ENCODE assay signal across 8 cellular contexts in the genomic region with DNA sequence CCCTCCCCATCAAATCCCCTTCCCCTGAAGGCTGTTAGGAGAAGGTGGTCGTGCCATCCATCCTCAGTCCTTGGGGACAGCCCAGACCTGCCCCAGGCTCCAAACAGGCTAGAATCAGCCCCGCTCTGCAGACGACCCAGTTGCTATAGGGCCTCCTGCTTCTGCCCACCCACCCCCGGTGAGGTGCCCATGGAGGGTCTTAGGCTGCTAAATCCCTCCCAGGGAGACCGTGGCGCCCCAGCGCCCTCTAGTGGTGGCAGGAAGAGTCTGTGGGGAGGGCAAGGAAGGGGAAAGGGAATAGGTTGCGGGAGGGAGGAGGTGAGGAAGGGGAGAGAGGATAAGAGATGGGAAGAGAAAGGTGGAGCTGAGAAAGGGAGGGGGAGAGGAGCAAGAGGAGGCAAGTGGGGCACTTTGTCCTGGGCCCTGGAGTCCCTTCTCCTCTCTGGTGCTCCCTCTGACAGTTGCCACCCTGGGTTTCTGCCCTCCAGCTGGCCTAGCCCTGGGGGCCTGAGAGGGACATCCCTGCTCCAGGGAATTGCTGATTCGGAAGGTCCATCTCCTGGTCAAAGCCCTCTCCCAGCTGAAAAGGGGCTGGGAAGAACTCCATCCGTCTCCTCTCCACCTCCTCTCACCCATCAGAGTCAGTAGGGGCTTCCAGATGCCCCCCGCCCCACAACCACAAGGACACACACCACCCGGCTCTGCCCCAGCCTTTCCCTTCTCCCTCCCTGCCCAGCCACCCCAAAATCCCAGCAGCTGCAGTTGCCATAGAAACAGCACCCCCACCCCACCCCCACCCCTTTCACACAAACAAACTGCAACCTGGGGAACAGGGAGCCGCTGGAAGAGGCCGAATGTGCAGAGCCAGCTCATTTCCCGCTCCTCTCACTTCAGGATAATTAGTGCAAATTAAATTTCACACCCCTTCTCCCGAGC. TPM values are rescaled to one million over a fixed set of nuclear protein-coding genes. Genes with fewer than 3 reads are reported as not detected.
A peak's percentile ranks its signal among the peaks of the same experiment; 100 is the strongest.
DNase-seq lines count a peak whose midpoint lies in the region; ATAC-seq and TF ChIP-seq lines count a peak whose summit lies in the region.

No MANE protein-coding gene starts in this region.

- peak overlapping the region; percentile 22 for H3K9ac ChIP-seq in neuronal stem cell (ENCODE audit: low read depth, low read length, poor library complexity)

- no peak overlapping the region for H3K4me3 ChIP-seq in Jurkat, Clone E6-1 (ENCODE audit: low read length)
- H3K4me3 ChIP-seq in epithelial cell of proximal tubule (ENCODE audit: low read depth, low read length), result no peak overlapping the region
- H3K4me3 ChIP-seq in neuronal stem cell (ENCODE audit: low read length in 2 of 2), result no peak overlapping the region

- TF ChIP-seq CTCF in epithelial cell of proximal tubule (conservative IDR thresholded peaks at IDR 0.05; ENCODE audit: low read depth, low read length), result peak; percentile 94

- peak overlapping the region; percentile 68 for H2AK5ac ChIP-seq in neuronal stem cell (ENCODE audit: low read depth, low read length)

- no peak overlapping the region for H2BK12ac ChIP-seq in neuronal stem cell (ENCODE audit: low read length)

- ATAC-seq in HG03439 (IDR thresholded peaks at IDR 0.05; ENCODE audit: unreplicated experiment), result no peak

- H3K9me3 ChIP-seq in neuronal stem cell (replicated peaks in 1 of 2; ENCODE audit: control insufficient read depth in 2 of 2, insufficient read depth in 1 of 2, low read depth in 1 of 2, low read length in 2 of 2), result no peaks in the 10 kb centered on the region

- H3K23ac ChIP-seq in neuronal stem cell (ENCODE audit: low read depth, low read length, poor library complexity), result no peak overlapping the region

- peak overlapping the region; percentile 41 for H2BK15ac ChIP-seq in neuronal stem cell (ENCODE audit: low read length)

- H2AFZ ChIP-seq in neuronal stem cell (ENCODE audit: low read length), result no peak overlapping the region

- no peak overlapping the region for H2BK5ac ChIP-seq in neuronal stem cell (ENCODE audit: low read length)

- no peak overlapping the region for H3K4ac ChIP-seq in neuronal stem cell (ENCODE audit: low read length)

- peak overlapping the region; percentile 72 for H3K18ac ChIP-seq in neuronal stem cell (ENCODE audit: low read length)

- no peak overlapping the region for H3K4me2 ChIP-seq in neuronal stem cell (ENCODE audit: insufficient read depth, low read length, poor library complexity, severe bottlenecking)

- no peaks in the 10 kb centered on the region for H3K36me3 ChIP-seq in neuronal stem cell (replicated peaks in 1 of 2; ENCODE audit: control insufficient read depth in 2 of 2, insufficient read depth in 2 of 2, low read length in 2 of 2)

- no peak overlapping the region for H3K27ac ChIP-seq in neuronal stem cell (replicated peaks; ENCODE audit: low read length)

- no CpG with 5 or more reads among the region's 16 CpGs for WGBS in neuronal stem cell (ENCODE audit: extremely low coverage in 2 of 2, insufficient read length in 2 of 2, insufficient replicate concordance in 1 of 2), 2 donors

- H2BK120ac ChIP-seq in neuronal stem cell (ENCODE audit: low read depth, low read length), result peak overlapping the region; percentile 22

- H3K79me1 ChIP-seq in neuronal stem cell (ENCODE audit: low read depth, low read length), result no peaks in the 10 kb centered on the region

- no peak overlapping the region for H4K91ac ChIP-seq in neuronal stem cell (ENCODE audit: low read depth, low read length, poor library complexity)

- no peak overlapping the region for H3K14ac ChIP-seq in neuronal stem cell (ENCODE audit: low read length)

- peaks cover 0 to 19% (median 0%) of the 10 kb centered on the region in 3 experiments for H3K27me3 ChIP-seq in neuronal stem cell (ENCODE audit: control insufficient read depth in 3 of 3, insufficient read depth in 3 of 3, low read depth in 1 of 3, low read length in 3 of 3)

- DNase-seq in COLO668 (lab: John Stamatoyannopoulos, UW; ENCODE audit: unreplicated experiment), result peak; percentile 42
- DNase-seq in Jurkat, Clone E6-1 (ENCODE audit: low read depth, low spot score), result peak; percentile 20
- DNase-seq in activated CD4-positive, alpha-beta T cell treated with anti-CD3 and anti-CD28 coated beads for 48 hours, result peak; percentile 61
- DNase-seq in epithelial cell of proximal tubule (ENCODE audit: low read depth), result no peak
- DNase-seq in neuronal stem cell (ENCODE audit: low spot score), result peak; percentile 77
- DNase-seq in effector CD8-positive, alpha-beta T cell (lab: John Stamatoyannopoulos, UW), result no peak
- DNase-seq in NCI-H2081 treated with DMSO at 0.1 percent for 48 hours (lab: John Stamatoyannopoulos, UW), result no peak

- no peak overlapping the region for H4K8ac ChIP-seq in neuronal stem cell (ENCODE audit: low read depth, low read length)

- peaks cover 0 to 5% of the 10 kb centered on the region in 2 donors for H3K4me1 ChIP-seq in neuronal stem cell (ENCODE audit: control insufficient read depth in 2 of 2, insufficient read depth in 1 of 2, low read depth in 1 of 2, low read length in 2 of 2)

RNA-seq across cellular contexts. Expression of gene CAMK2N1, which starts 55.4 kb away (rescaled TPM):
- 7.3 TPM for polyA plus RNA-seq in Jurkat, Clone E6-1 (2012; ENCODE audit: insufficient read depth, insufficient read length)
- 18.2 and 19.7 TPM in 2 replicates for total RNA-seq in epithelial cell of proximal tubule
- 61.9 TPM for polyA plus RNA-seq in neuronal stem cell (2013, experiment 1 of 2)
- 63.1 TPM for polyA plus RNA-seq in neuronal stem cell (2013, experiment 2 of 2)

Comparison
In these comparisons a context has a peak if more than half of its experiments do, and no peak if none do; other contexts are left out.
1. DNase-seq: peak in COLO668 (single experiment), Jurkat, Clone E6-1 (single experiment), activated CD4-positive, alpha-beta T cell treated with anti-CD3 and anti-CD28 coated beads for 48 hours (single experiment) and neuronal stem cell (single experiment); none in epithelial cell of proximal tubule (single experiment), effector CD8-positive, alpha-beta T cell (single experiment) and NCI-H2081 treated with DMSO at 0.1 percent for 48 hours (single experiment).